ENCODE assay signal across 1 cellular context in genomic region chr13:51432576-51432975, GRCh38.
TF ChIP-seq lines count a peak whose summit lies in the region.

No MANE protein-coding gene starts in this region.

TF ChIP-seq in GM23338, 12 proteins besides CTCF, POLR2A, EP300 and RAD21 (continued from another document):
- TF ChIP-seq, protein P1, sequence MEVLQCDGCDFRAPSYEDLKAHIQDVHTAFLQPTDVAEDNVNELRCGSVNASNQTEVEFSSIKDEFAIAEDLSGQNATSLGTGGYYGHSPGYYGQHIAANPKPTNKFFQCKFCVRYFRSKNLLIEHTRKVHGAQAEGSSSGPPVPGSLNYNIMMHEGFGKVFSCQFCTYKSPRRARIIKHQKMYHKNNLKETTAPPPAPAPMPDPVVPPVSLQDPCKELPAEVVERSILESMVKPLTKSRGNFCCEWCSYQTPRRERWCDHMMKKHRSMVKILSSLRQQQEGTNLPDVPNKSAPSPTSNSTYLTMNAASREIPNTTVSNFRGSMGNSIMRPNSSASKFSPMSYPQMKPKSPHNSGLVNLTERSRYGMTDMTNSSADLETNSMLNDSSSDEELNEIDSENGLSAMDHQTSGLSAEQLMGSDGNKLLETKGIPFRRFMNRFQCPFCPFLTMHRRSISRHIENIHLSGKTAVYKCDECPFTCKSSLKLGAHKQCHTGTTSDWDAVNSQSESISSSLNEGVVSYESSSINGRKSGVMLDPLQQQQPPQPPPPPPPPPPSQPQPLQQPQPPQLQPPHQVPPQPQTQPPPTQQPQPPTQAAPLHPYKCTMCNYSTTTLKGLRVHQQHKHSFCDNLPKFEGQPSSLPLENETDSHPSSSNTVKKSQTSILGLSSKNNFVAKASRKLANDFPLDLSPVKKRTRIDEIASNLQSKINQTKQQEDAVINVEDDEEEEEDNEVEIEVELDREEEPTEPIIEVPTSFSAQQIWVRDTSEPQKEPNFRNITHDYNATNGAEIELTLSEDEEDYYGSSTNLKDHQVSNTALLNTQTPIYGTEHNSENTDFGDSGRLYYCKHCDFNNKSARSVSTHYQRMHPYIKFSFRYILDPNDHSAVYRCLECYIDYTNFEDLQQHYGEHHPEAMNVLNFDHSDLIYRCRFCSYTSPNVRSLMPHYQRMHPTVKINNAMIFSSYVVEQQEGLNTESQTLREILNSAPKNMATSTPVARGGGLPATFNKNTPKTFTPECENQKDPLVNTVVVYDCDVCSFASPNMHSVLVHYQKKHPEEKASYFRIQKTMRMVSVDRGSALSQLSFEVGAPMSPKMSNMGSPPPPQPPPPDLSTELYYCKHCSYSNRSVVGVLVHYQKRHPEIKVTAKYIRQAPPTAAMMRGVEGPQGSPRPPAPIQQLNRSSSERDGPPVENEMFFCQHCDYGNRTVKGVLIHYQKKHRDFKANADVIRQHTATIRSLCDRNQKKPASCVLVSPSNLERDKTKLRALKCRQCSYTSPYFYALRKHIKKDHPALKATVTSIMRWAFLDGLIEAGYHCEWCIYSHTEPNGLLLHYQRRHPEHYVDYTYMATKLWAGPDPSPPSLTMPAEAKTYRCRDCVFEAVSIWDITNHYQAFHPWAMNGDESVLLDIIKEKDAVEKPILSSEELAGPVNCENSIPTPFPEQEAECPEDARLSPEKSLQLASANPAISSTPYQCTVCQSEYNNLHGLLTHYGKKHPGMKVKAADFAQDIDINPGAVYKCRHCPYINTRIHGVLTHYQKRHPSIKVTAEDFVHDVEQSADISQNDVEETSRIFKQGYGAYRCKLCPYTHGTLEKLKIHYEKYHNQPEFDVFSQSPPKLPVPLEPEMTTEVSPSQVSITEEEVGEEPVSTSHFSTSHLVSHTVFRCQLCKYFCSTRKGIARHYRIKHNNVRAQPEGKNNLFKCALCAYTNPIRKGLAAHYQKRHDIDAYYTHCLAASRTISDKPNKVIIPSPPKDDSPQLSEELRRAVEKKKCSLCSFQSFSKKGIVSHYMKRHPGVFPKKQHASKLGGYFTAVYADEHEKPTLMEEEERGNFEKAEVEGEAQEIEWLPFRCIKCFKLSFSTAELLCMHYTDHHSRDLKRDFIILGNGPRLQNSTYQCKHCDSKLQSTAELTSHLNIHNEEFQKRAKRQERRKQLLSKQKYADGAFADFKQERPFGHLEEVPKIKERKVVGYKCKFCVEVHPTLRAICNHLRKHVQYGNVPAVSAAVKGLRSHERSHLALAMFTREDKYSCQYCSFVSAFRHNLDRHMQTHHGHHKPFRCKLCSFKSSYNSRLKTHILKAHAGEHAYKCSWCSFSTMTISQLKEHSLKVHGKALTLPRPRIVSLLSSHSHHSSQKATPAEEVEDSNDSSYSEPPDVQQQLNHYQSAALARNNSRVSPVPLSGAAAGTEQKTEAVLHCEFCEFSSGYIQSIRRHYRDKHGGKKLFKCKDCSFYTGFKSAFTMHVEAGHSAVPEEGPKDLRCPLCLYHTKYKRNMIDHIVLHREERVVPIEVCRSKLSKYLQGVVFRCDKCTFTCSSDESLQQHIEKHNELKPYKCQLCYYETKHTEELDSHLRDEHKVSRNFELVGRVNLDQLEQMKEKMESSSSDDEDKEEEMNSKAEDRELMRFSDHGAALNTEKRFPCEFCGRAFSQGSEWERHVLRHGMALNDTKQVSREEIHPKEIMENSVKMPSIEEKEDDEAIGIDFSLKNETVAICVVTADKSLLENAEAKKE (CRISPR knock-in tag; IDR thresholded peaks at IDR 0.05), result no peak
- TF ChIP-seq JUNB (IDR thresholded peaks at IDR 0.05; ENCODE audit: unreplicated experiment) (no peak), ETS1 (IDR thresholded peaks at IDR 0.05) (no peak), POLR2AphosphoS5 (IDR thresholded peaks at IDR 0.05; ENCODE audit: low read depth) (no peak)
